Comparison of ENCODE assay signal across 11 cellular contexts in genomic region chrX:19855700-19856381, GRCh38. TPM values are rescaled to one million over a fixed set of nuclear protein-coding genes. Genes with fewer than 3 reads are reported as not detected.
DNase-seq lines count a peak whose midpoint lies in the region; ATAC-seq and TF ChIP-seq lines count a peak whose summit lies in the region.
"Had no signal": no experiment of that assay in that cellular context is flagged by ENCODE, and none has a peak within 500 bp of the region (broad histone marks: within the 10 kb centered on the region; RNA-seq: fewer than 3 reads in every experiment).

No MANE protein-coding gene starts in this region.

- H3K27me3 ChIP-seq in SU-DHL-6 (ENCODE audit: low read length) = no peaks in the 10 kb centered on the region
- H3K27me3 ChIP-seq in mesendoderm (ENCODE audit: insufficient read depth, low read length, poor library complexity) = no peaks in the 10 kb centered on the region
- H3K27me3 ChIP-seq: vagina had no signal

- no peaks in the 10 kb centered on the region for H3K4me1 ChIP-seq in mesendoderm (ENCODE audit: control insufficient read depth, low read depth, low read length)
- H3K4me1 ChIP-seq: vagina had no signal

- H4K20me1 ChIP-seq in SU-DHL-6 (ENCODE audit: low read depth, low read length) = no peaks in the 10 kb centered on the region

- no peak overlapping the region for H3K4me3 ChIP-seq in SU-DHL-6 (ENCODE audit: insufficient read depth, low read length, poor library complexity, severe bottlenecking)
- H3K4me3 ChIP-seq in mesendoderm (ENCODE audit: low read length) = no peak overlapping the region
- H3K4me3 ChIP-seq: vagina had no signal

- no peaks in the 10 kb centered on the region for H3K9me2 ChIP-seq in SU-DHL-6 (replicated peaks; ENCODE audit: insufficient read depth, low read length)

- H3K23ac ChIP-seq in mesendoderm (ENCODE audit: low read length) = no peak overlapping the region

- no peaks in the 10 kb centered on the region for H3K9me3 ChIP-seq in SU-DHL-6 (ENCODE audit: insufficient read depth, low read length)
- H3K9me3 ChIP-seq: vagina had no signal

- H3K18ac ChIP-seq in mesendoderm (ENCODE audit: low read length) = no peak overlapping the region

- TF ChIP-seq CTCF in SU-DHL-6 (IDR thresholded peaks at IDR 0.05; ENCODE audit: insufficient read depth, low read length, poor library complexity, severe bottlenecking) = no peak
- no peak for TF ChIP-seq CTCF in GM13977 (IDR thresholded peaks at IDR 0.05; ENCODE audit: extremely low read depth, insufficient read depth, missing control alignments)

- H4K8ac ChIP-seq in mesendoderm (ENCODE audit: low read depth, low read length) = no peak overlapping the region

- no peaks in the 10 kb centered on the region for H3K36me3 ChIP-seq in SU-DHL-6 (ENCODE audit: low read length)
- H3K36me3 ChIP-seq in mesendoderm (ENCODE audit: control insufficient read depth, insufficient read depth, low read length) = no peaks in the 10 kb centered on the region
- H3K36me3 ChIP-seq: vagina had no signal

- H2BK5ac ChIP-seq in mesendoderm (ENCODE audit: low read length) = no peak overlapping the region

- H3K27ac ChIP-seq in SU-DHL-6 (ENCODE audit: low read depth, low read length) = peak overlapping the region; percentile 85
- no peak overlapping the region for H3K27ac ChIP-seq in mesendoderm (ENCODE audit: low read depth, low read length)
- H3K27ac ChIP-seq: vagina had no signal

- no peak overlapping the region for H2BK120ac ChIP-seq in mesendoderm (ENCODE audit: low read depth, low read length)

- no CpG with 5 or more reads among the region's 4 CpGs for WGBS in mesendoderm (ENCODE audit: extremely low coverage, insufficient coverage, low lambda C conversion rate)

- ATAC-seq in GM18511 (IDR thresholded peaks at IDR 0.05; ENCODE audit: unreplicated experiment) (peak; percentile 42), HG02571 (IDR thresholded peaks at IDR 0.05; ENCODE audit: unreplicated experiment) (peak; percentile 25)

- no peak overlapping the region for H2BK15ac ChIP-seq in mesendoderm (replicated peaks; ENCODE audit: low read depth)

- no peak overlapping the region for H4K5ac ChIP-seq in mesendoderm (ENCODE audit: low read length)

- H3K79me2 ChIP-seq in SU-DHL-6 (ENCODE audit: insufficient read depth, low read length) (peaks cover 97% of the 10 kb centered on the region), mesendoderm (ENCODE audit: control insufficient read depth, insufficient read depth, low read length) (no peaks in the 10 kb centered on the region)

- H3K9ac ChIP-seq in SU-DHL-6 (ENCODE audit: low read length) = peak overlapping the region; percentile 44; the same call in 1 of the 2 replicates
- H3K9ac ChIP-seq in mesendoderm (ENCODE audit: low read length) = no peak overlapping the region

- in situ Hi-C loops in GM13977 (cut with MboI; ENCODE audit: low pct_unique_long_range_greater_than_20kb, low sequenced_read_pairs, unreplicated experiment) = no loop called here

- DNase-seq in mesendoderm = peak; percentile 34
- DNase-seq in amniotic stem cell (lab: John Stamatoyannopoulos, UW) = no peak
- no peak for DNase-seq in GM13977 (ENCODE audit: low spot score)
- no peak for DNase-seq in D341Med (ENCODE audit: low spot score)
- no peak for DNase-seq in Kasumi-1 (lab: John Stamatoyannopoulos, UW)
- DNase-seq: effector CD4-positive, alpha-beta T cell; NCI-H524 had no signal

- H3K56ac ChIP-seq in mesendoderm (ENCODE audit: low read length) = no peak overlapping the region

- no peak overlapping the region for H3K4ac ChIP-seq in mesendoderm (ENCODE audit: low read depth, low read length)

- H2AFZ ChIP-seq in SU-DHL-6 (ENCODE audit: low read depth, low read length, severe bottlenecking) = no peak overlapping the region

- peak overlapping the region; percentile 63 for H3K4me2 ChIP-seq in SU-DHL-6 (ENCODE audit: low read depth, low read length, poor library complexity, severe bottlenecking)
- no peak overlapping the region for H3K4me2 ChIP-seq in mesendoderm (ENCODE audit: low read length)

- H3K79me1 ChIP-seq in mesendoderm (ENCODE audit: low read length) = no peaks in the 10 kb centered on the region

- peaks cover 13% of the 10 kb centered on the region; the same call in 1 of the 2 replicates for H3F3A ChIP-seq in SU-DHL-6 (ENCODE audit: insufficient read depth)

- H2AK5ac ChIP-seq in mesendoderm (ENCODE audit: low read length) = no peak overlapping the region

RNA-seq across cellular contexts. Expression of gene SH3KBP1, which starts 31.6 kb away (rescaled TPM):
- 10.9 TPM for polyA plus RNA-seq in mesendoderm (2013, experiment 1 of 2)
- polyA plus RNA-seq in mesendoderm (2013, experiment 2 of 2) = 12.4 TPM
